In the genomic region with DNA sequence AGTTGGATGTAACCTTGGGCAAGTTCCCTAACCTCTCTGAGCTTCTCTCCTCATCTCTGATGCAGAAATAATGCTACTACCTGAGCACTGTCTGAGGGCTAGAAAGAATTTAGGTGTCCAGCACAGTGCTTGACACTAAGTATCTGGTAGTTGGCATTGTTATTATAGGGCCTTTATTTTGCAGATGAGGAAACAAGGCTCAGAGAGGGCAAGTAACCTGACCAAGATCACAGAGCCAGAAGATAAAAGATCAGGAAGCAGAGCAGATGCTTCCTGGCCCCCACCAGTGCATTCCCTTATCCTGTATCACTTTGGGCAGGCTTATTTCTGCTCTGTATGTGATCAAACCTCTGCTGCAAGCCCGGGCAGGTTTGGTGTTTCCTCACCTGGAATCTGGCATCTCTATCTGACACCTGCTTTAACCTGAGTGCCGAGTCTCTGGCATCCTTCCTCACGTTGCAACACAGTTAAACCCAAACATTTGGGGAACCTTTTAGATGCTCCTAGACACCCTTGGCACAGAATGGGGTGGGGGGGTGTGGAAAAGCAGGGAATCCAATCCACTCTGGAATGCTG, we compare ENCODE assay signal across 10 cellular contexts.
A peak's percentile ranks its signal among the peaks of the same experiment; 100 is the strongest.
DNase-seq lines count a peak whose midpoint lies in the region; ATAC-seq and TF ChIP-seq lines count a peak whose summit lies in the region.
"Had no signal": no experiment of that assay in that cellular context is flagged by ENCODE, and none has a peak within 500 bp of the region (broad histone marks: within the 10 kb centered on the region; RNA-seq: fewer than 3 reads in every experiment).

No MANE protein-coding gene starts in this region.

- TF ChIP-seq POLR2A in vagina (IDR thresholded peaks at IDR 0.05), result no peak
- TF ChIP-seq POLR2A in GM18505 (IDR thresholded peaks at IDR 0.05; ENCODE audit: borderline replicate concordance, extremely low read depth, insufficient read depth, insufficient read length), result no peak
- no peak for TF ChIP-seq POLR2A in erythroblast (IDR thresholded peaks at IDR 0.05; ENCODE audit: low read length)

- no peaks in the 10 kb centered on the region for H3K9me3 ChIP-seq in left ventricle myocardium inferior (replicated peaks)
- H3K9me3 ChIP-seq in iPS-20b (ENCODE audit: insufficient read depth, low read depth, low read length), result no peaks in the 10 kb centered on the region
- H3K9me3 ChIP-seq in vagina, result no peaks in the 10 kb centered on the region
- H3K9me3 ChIP-seq: ovary had no signal

- H3K4me3 ChIP-seq in left ventricle myocardium inferior (peak overlapping the region; percentile 80), iPS-20b (ENCODE audit: low read length) (peak overlapping the region; percentile 80), vagina (peak overlapping the region in 1 of 2 donors; percentile 59)

- no peak for ATAC-seq in Right ventricle myocardium inferior
- ATAC-seq in GM18505 (IDR thresholded peaks at IDR 0.05; ENCODE audit: unreplicated experiment), result no peak
- ATAC-seq in HG02938 (IDR thresholded peaks at IDR 0.05; ENCODE audit: unreplicated experiment), result no peak

- H3K4me1 ChIP-seq in left ventricle myocardium inferior (peaks cover 10% of the 10 kb centered on the region), iPS-20b (ENCODE audit: insufficient read depth, low read length) (no peaks in the 10 kb centered on the region), vagina (peaks cover 19% of the 10 kb centered on the region)

- no peak overlapping the region for H3K27ac ChIP-seq in left ventricle myocardium inferior (replicated peaks)
- H3K27ac ChIP-seq in VCaP, result peak overlapping the region; percentile 70
- H3K27ac ChIP-seq in iPS-20b (ENCODE audit: low read length), result no peak overlapping the region
- peak overlapping the region; percentile 79 for H3K27ac ChIP-seq in vagina

- H3K27me3 ChIP-seq in left ventricle myocardium inferior (ENCODE audit: low read depth), result no peaks in the 10 kb centered on the region
- H3K27me3 ChIP-seq in iPS-20b (ENCODE audit: insufficient read depth, low read length), result peaks cover 14% of the 10 kb centered on the region
- H3K27me3 ChIP-seq in vagina, result no peaks in the 10 kb centered on the region
- H3K27me3 ChIP-seq: MG63, ovary had no signal

- intact Hi-C loops in left ventricle myocardium inferior (cut with micrococcal nuclease) (no loop called here), Right ventricle myocardium inferior (cut with DNase I) (loop anchor here (10.0 kb wide), 1 partner anchor 329 kb away; the partner anchor contains the start of gene WDR43), vagina (cut with DNase I) (loop anchor here (5.0 kb wide), 1 partner anchor 186 kb away; the partner anchor contains the start of gene PPP1CB)

- TF ChIP-seq CTCF in left ventricle myocardium inferior (IDR thresholded peaks at IDR 0.05; ENCODE audit: borderline replicate concordance) (no peak), VCaP (conservative IDR thresholded peaks at IDR 0.05) (no peak), vagina (IDR thresholded peaks at IDR 0.05) (no peak)

- peak overlapping the region; percentile 76; the same call in 1 of the 2 replicates for H3K9ac ChIP-seq in iPS-20b (ENCODE audit: low read depth, low read length)

- no peaks in the 10 kb centered on the region for H3K36me3 ChIP-seq in left ventricle myocardium inferior
- H3K36me3 ChIP-seq in iPS-20b (ENCODE audit: insufficient read depth, low read depth, low read length), result no peaks in the 10 kb centered on the region
- no peaks in the 10 kb centered on the region for H3K36me3 ChIP-seq in vagina
- H3K36me3 ChIP-seq: MG63, ovary had no signal

- DNase-seq in left ventricle myocardium inferior (no peak), Right ventricle myocardium inferior (ENCODE audit: missing footprints) (no peak), vagina (ENCODE audit: extremely low spot score in 2 of 2) (no peak), erythroblast (lab: John Stamatoyannopoulos, UW) (no peak)
- DNase-seq: MG63 had no signal

Comparison
In these comparisons a context has a peak if more than half of its experiments do, and no peak if none do; other contexts are left out.
1. H3K27ac ChIP-seq: peak in VCaP (single experiment) and vagina (single experiment); none in left ventricle myocardium inferior (single experiment) and iPS-20b (single experiment).